ENCODE assay signal across 8 cellular contexts in genomic region chr6:75747985-75748742, GRCh38. TPM values are rescaled to one million over a fixed set of nuclear protein-coding genes. Genes with fewer than 3 reads are reported as not detected.
DNase-seq lines count a peak whose midpoint lies in the region; ATAC-seq, FAIRE-seq and TF ChIP-seq lines count a peak whose summit lies in the region.

No MANE protein-coding gene starts in this region.

- CTCF ChIA-PET in A549 (lab: Yijun Ruan, JAX) (no interaction called here), HCT116 (lab: Charles Lee) (no interaction called here)

- no peak for FAIRE-seq in A549 (lab: Jason Lieb, UNC)

- peak overlapping the region; percentile 83 for H3K4me2 ChIP-seq in A549
- peak overlapping the region; percentile 93 for H3K4me2 ChIP-seq in HCT116 (ENCODE audit: low read length)

- H3K27ac ChIP-seq in A549 (peak overlapping the region; percentile 89 to 92), HCT116 (ENCODE audit: low read depth, low read length) (peak overlapping the region; percentile 88), psoas muscle (peak overlapping the region; percentile 77)

- peaks cover 38% of the 10 kb centered on the region for H3K79me2 ChIP-seq in HCT116 (ENCODE audit: insufficient read depth, low read length)

- H3K9me3 ChIP-seq in A549 (no peaks in the 10 kb centered on the region), HCT116 (ENCODE audit: control insufficient read depth in 1 of 2, insufficient read depth in 1 of 2, low read depth in 1 of 2, low read length in 2 of 2) (no peaks in the 10 kb centered on the region), psoas muscle (no peaks in the 10 kb centered on the region)

- DNase-seq in A549 (ENCODE audit: low read depth in 1 of 2, low spot score in 1 of 2) (peak in 1 of 2 experiments; percentile 18), HCT116 (ENCODE audit: low read depth, low spot score) (no peak), fibroblast of villous mesenchyme (ENCODE audit: low read depth) (no peak), psoas muscle (no peak), SIG-M5 (lab: John Stamatoyannopoulos, UW) (no peak)

- ATAC-seq in A549 (peak; percentile 8 to 79; a peak in 3 of 6 replicates), HCT116 (peak; percentile 61; the same call in 1 of the 2 replicates), SK-N-SH treated with all-trans-retinoic acid at 6 μM for 48 hours (peak; percentile 74), psoas muscle (peak in 3 of 4 donors; percentile 29 to 67 (median 48)), HG03520 (IDR thresholded peaks at IDR 0.05; ENCODE audit: unreplicated experiment) (no peak), GM19467 (IDR thresholded peaks at IDR 0.05; ENCODE audit: unreplicated experiment) (no peak)

- RAD21 ChIA-PET in HCT116 (lab: Charles Lee; ENCODE audit: low non-redundant PET in 1 of 2, low total read pairs in 2 of 2, uncharacterized antibody in 2 of 2, unreplicated experiment in 2 of 2), result no interaction called here

- intact Hi-C loops in HCT116 (cut with micrococcal nuclease), result no loop called here
- intact Hi-C loops in psoas muscle (cut with DNase I), result no loop called here

- H3K27me3 ChIP-seq in HCT116 (ENCODE audit: insufficient read depth, low read length), result no peaks in the 10 kb centered on the region
- H3K27me3 ChIP-seq in psoas muscle (ENCODE audit: insufficient read depth in 3 of 3, low read length in 2 of 3), result no peaks in the 10 kb centered on the region

- H4K20me1 ChIP-seq in HCT116 (ENCODE audit: insufficient read depth), result no peaks in the 10 kb centered on the region

- H3K4me1 ChIP-seq in A549 (peaks cover 9% of the 10 kb centered on the region; the same call in 2 of the 3 replicates), HCT116 (ENCODE audit: control insufficient read depth in 1 of 2, insufficient read depth in 2 of 2, low read length in 2 of 2) (peaks cover 46 to 56% of the 10 kb centered on the region in 2 experiments), psoas muscle (no peaks in the 10 kb centered on the region)

- BruUV-seq in HCT116 (replicated peaks; lab: Mats Ljungman, UMichigan), result TSS peak; percentile 84

- TF ChIP-seq CTCF in A549 (IDR thresholded peaks at IDR 0.05) (no peak), HCT116 (IDR thresholded peaks at IDR 0.05 in 2 of 3, conservative IDR thresholded peaks at IDR 0.05 in 1 of 3; ENCODE audit: borderline replicate concordance in 1 of 3, insufficient read depth in 1 of 3, low read depth in 2 of 3, low read length in 2 of 3) (no peak), fibroblast of villous mesenchyme (IDR thresholded peaks at IDR 0.05; ENCODE audit: insufficient read depth, low read depth, low read length) (no peak), psoas muscle (IDR thresholded peaks at IDR 0.05) (no peak)

- no peak for TF ChIP-seq EP300 in A549 (IDR thresholded peaks at IDR 0.05)

- H3K9me2 ChIP-seq in HCT116 (ENCODE audit: insufficient read depth), result no peaks in the 10 kb centered on the region

- H2AFZ ChIP-seq in HCT116 (ENCODE audit: low read depth, low read length, poor library complexity, severe bottlenecking), result no peak overlapping the region

- WGBS in A549 (ENCODE audit: missing lambda C conversion rate), result 16% methylated on average over 17 of the region's 17 CpGs
- WGBS in psoas muscle, 3 donors, result 14 to 18% (median 17%) methylated on average over 17 of the region's 17 CpGs

- POLR2A ChIA-PET in A549 (lab: Yijun Ruan, JAX), result no interaction called here
- POLR2A ChIA-PET in HCT116 (lab: Charles Lee), result no interaction called here

- peak overlapping the region; percentile 81 for H3K9ac ChIP-seq in HCT116 (ENCODE audit: low read length)

- no peak for TF ChIP-seq RAD21 in A549 (conservative IDR thresholded peaks at IDR 0.05 in 1 of 2, IDR thresholded peaks at IDR 0.05 in 1 of 2)
- no peak for TF ChIP-seq RAD21 in HCT116 (IDR thresholded peaks at IDR 0.05; ENCODE audit: low read depth)

- TF ChIP-seq POLR2A in A549 (IDR thresholded peaks at IDR 0.05; ENCODE audit: low read length) (no peak), HCT116 (IDR thresholded peaks at IDR 0.05; ENCODE audit: borderline replicate concordance, extremely low read depth, insufficient read depth, insufficient read length) (no peak)

- peak overlapping the region; percentile 91 for H3K4me3 ChIP-seq in A549
- peak overlapping the region; percentile 84 to 89 for H3K4me3 ChIP-seq in HCT116 (replicated peaks in 1 of 2; ENCODE audit: low read depth in 1 of 2, low read length in 2 of 2)
- H3K4me3 ChIP-seq in fibroblast of villous mesenchyme (ENCODE audit: low read depth, low read length), result peak overlapping the region; percentile 90
- H3K4me3 ChIP-seq in psoas muscle, result peak overlapping the region; percentile 96

- no peaks in the 10 kb centered on the region for H3K36me3 ChIP-seq in HCT116 (ENCODE audit: control insufficient read depth in 1 of 2, insufficient read depth in 2 of 2, low read length in 2 of 2)
- no peaks in the 10 kb centered on the region for H3K36me3 ChIP-seq in psoas muscle (ENCODE audit: insufficient read depth in 1 of 2, low read depth in 1 of 2)

TF ChIP-seq in A549, 52 proteins besides CTCF, POLR2A, EP300 and RAD21:
- TF ChIP-seq FOSL2 (IDR thresholded peaks at IDR 0.05) (no peak), FOSL2 (CRISPR knock-in tag; IDR thresholded peaks at IDR 0.05) (peak; percentile 23; the same call in 1 of the 2 replicates), RNF2 (IDR thresholded peaks at IDR 0.05; ENCODE audit: borderline replicate concordance, low read depth) (no peak), ZSCAN20 (CRISPR knock-in tag; IDR thresholded peaks at IDR 0.05) (no peak)

TF ChIP-seq in HCT116, 20 proteins besides CTCF, POLR2A, EP300 and RAD21:
- TF ChIP-seq SIN3A (IDR thresholded peaks at IDR 0.05; ENCODE audit: low read depth) (no peak), FOSL1 (IDR thresholded peaks at IDR 0.05; ENCODE audit: low read depth) (peak; percentile 62), SP1 (IDR thresholded peaks at IDR 0.05; ENCODE audit: low read depth) (peak; percentile 6; the same call in 1 of the 2 replicates), EZH2 (IDR thresholded peaks at IDR 0.05) (no peak)
- TF ChIP-seq, protein P1, sequence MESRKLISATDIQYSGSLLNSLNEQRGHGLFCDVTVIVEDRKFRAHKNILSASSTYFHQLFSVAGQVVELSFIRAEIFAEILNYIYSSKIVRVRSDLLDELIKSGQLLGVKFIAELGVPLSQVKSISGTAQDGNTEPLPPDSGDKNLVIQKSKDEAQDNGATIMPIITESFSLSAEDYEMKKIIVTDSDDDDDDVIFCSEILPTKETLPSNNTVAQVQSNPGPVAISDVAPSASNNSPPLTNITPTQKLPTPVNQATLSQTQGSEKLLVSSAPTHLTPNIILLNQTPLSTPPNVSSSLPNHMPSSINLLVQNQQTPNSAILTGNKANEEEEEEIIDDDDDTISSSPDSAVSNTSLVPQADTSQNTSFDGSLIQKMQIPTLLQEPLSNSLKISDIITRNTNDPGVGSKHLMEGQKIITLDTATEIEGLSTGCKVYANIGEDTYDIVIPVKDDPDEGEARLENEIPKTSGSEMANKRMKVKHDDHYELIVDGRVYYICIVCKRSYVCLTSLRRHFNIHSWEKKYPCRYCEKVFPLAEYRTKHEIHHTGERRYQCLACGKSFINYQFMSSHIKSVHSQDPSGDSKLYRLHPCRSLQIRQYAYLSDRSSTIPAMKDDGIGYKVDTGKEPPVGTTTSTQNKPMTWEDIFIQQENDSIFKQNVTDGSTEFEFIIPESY (IDR thresholded peaks at IDR 0.05; ENCODE audit: extremely low read depth, insufficient replicate concordance, low read length), result no peak
TF ChIP-seq in HCT116: peak in this region for 2.

TF ChIP-seq in SK-N-SH treated with all-trans-retinoic acid at 6 μM for 48 hours, 23 proteins besides CTCF, POLR2A, EP300 and RAD21 (continues in another document):
- TF ChIP-seq TOX (CRISPR knock-in tag; IDR thresholded peaks at IDR 0.05; ENCODE audit: borderline replicate concordance), result no peak
- TF ChIP-seq SNAI2 (CRISPR knock-in tag; IDR thresholded peaks at IDR 0.05), result no peak
- TF ChIP-seq PATZ1 (CRISPR knock-in tag; IDR thresholded peaks at IDR 0.05; ENCODE audit: borderline replicate concordance), result no peak

RNA-seq across cellular contexts. Expression of gene MYO6, which starts 0.9 kb away (rescaled TPM):
- polyA plus RNA-seq in A549 (2011; rRNA removed) (16.0 and 17.3 TPM in 2 replicates), A549 (2017; fragmentation: RNase III; extraction: RNeasy Plus Mini Kit Qiagen cat#74134 plus additional on column Dnase treatment) (7.7 to 10.8 TPM (median 9.5 TPM) in 3 replicates), psoas muscle (1 to 10 TPM in 2 of 3 donors, under 1 TPM in 1; 0.93 to 2.2 (median 1.3) TPM)
- 3.0 and 3.4 TPM in 2 replicates for polyA plus RNA-seq in A549 (2012; cell fraction: cytosol; rRNA removed)
- 7.6 and 11.2 TPM in 2 replicates for polyA plus RNA-seq in A549 (2012; cell fraction: nucleus; rRNA removed)
- 8.1 and 8.4 TPM in 2 replicates for polyA minus RNA-seq in A549 (2011; rRNA and poly(A)+ RNA removed)
- total RNA-seq in HCT116 (2021; ENCODE audit: unreplicated experiment) (44.1 TPM), fibroblast of villous mesenchyme (14.2 and 15.1 TPM in 2 replicates), psoas muscle (1 to 10 TPM; 2.4 to 3.7 (median 3.2) TPM)
- 16.3 and 16.7 TPM in 2 replicates for polyA plus RNA-seq in HCT116 (2012)

Comparison
In these comparisons a context has a peak if more than half of its experiments do, and no peak if none do; other contexts are left out.
1. ATAC-seq: peak in A549 (2 of 2), HCT116 (single experiment), SK-N-SH treated with all-trans-retinoic acid at 6 μM for 48 hours (single experiment) and psoas muscle (3 of 4); none in HG03520 (single experiment) and GM19467 (single experiment).
2. Peak in every context shown above with its lines, with median percentiles within 50 percentile points of each other: H3K27ac ChIP-seq and H3K4me3 ChIP-seq.